10 cellular contexts compared by ENCODE assay signal in the genomic region with DNA sequence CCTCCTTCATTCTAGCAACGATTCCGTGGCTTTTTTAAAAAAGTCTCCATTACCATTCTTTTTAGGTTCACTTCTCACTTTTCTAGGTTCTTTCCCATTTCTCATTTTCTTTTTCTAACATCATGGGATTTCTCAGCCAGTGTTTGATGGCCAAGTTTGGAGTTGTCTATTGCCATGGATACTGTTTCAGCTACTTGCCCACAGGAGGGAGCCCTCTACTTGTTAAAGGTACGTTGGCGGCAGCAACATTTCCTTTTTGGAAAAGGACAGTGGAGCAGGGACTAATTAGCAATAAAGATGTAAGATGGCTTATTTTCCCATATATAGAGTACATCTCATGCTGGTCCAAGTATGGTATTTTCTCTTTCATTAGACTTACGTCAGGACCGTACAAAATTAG.
DNase-seq lines count a peak whose midpoint lies in the region; ATAC-seq and TF ChIP-seq lines count a peak whose summit lies in the region.
"Had no signal": no experiment of that assay in that cellular context is flagged by ENCODE, and none has a peak within 500 bp of the region (broad histone marks: within the 10 kb centered on the region; RNA-seq: fewer than 3 reads in every experiment).

No MANE protein-coding gene starts in this region.

- POLR2A ChIA-PET in A673 (lab: Charles Lee; ENCODE audit: low non-redundant PET): no interaction called here

- ATAC-seq in upper lobe of left lung (ENCODE audit: low FRiP score in 2 of 2): no peak
- ATAC-seq in natural killer cell treated with Interleukin-12 subunit alpha and Interleukin-12 subunit beta and Interleukin-15 and Interleukin-18, amount 100 ng/mL, for 72 hours: no peak

- TF ChIP-seq EP300 in upper lobe of left lung (IDR thresholded peaks at IDR 0.05): no peak

- no peak overlapping the region for H3K27ac Mint-ChIP-seq in natural killer cell treated with Interleukin-12 subunit alpha and Interleukin-12 subunit beta and Interleukin-15 and Interleukin-18, amount 100 ng/mL, for 72 hours
- H3K27ac Mint-ChIP-seq: IgD-negative memory B cell had no signal

- H3K4me3 ChIP-seq in A673 (ENCODE audit: low read depth, low read length, poor library complexity, severe bottlenecking) (no peak overlapping the region), iPS DF 6.9 (ENCODE audit: low read length) (no peak overlapping the region), uterus (no peak overlapping the region), upper lobe of left lung (no peak overlapping the region)

- TF ChIP-seq POLR2A in uterus (IDR thresholded peaks at IDR 0.05) (no peak), upper lobe of left lung (IDR thresholded peaks at IDR 0.05) (no peak)

- H3K27me3 ChIP-seq in A673 (replicated peaks; ENCODE audit: insufficient read depth, low read depth, low read length, poor library complexity): no peaks in the 10 kb centered on the region
- no peaks in the 10 kb centered on the region for H3K27me3 ChIP-seq in iPS DF 6.9 (ENCODE audit: control insufficient read depth, insufficient read depth, low read length)
- H3K27me3 ChIP-seq in uterus: no peaks in the 10 kb centered on the region
- no peaks in the 10 kb centered on the region for H3K27me3 ChIP-seq in upper lobe of left lung

- H3K4me3 Mint-ChIP-seq in natural killer cell treated with Interleukin-12 subunit alpha and Interleukin-12 subunit beta and Interleukin-15 and Interleukin-18, amount 100 ng/mL, for 72 hours: no peak overlapping the region
- H3K4me3 Mint-ChIP-seq: IgD-negative memory B cell had no signal

- WGBS in iPS DF 6.9 (ENCODE audit: insufficient coverage, insufficient read length): no CpG with 5 or more reads among the region's 6 CpGs
- 29 to 38% methylated on average over 6 of the region's 6 CpGs for WGBS in upper lobe of left lung, 2 donors

- H3K9me3 ChIP-seq in A673 (ENCODE audit: low read depth, low read length, poor library complexity, severe bottlenecking) (no peaks in the 10 kb centered on the region), iPS DF 6.9 (ENCODE audit: control insufficient read depth, insufficient read depth, low read length) (0 out of 2 replicates have a peak, but pooled peaks cover 2% of the 10 kb centered on the region), uterus (peaks cover 0 to 3% of the 10 kb centered on the region in 2 donors), upper lobe of left lung (peaks cover 0 to 4% (median 0%) of the 10 kb centered on the region in 4 donors)

- H3K36me3 Mint-ChIP-seq in natural killer cell treated with Interleukin-12 subunit alpha and Interleukin-12 subunit beta and Interleukin-15 and Interleukin-18, amount 100 ng/mL, for 72 hours: peaks cover 5% of the 10 kb centered on the region
- H3K36me3 Mint-ChIP-seq: IgD-negative memory B cell had no signal

- H3K9me3 Mint-ChIP-seq in natural killer cell treated with Interleukin-12 subunit alpha and Interleukin-12 subunit beta and Interleukin-15 and Interleukin-18, amount 100 ng/mL, for 72 hours: peaks cover 12% of the 10 kb centered on the region

- BruUV-seq in A673 (replicated peaks; lab: Mats Ljungman, UMichigan): no TSS peak

- no peaks in the 10 kb centered on the region for H3K27me3 Mint-ChIP-seq in natural killer cell treated with Interleukin-12 subunit alpha and Interleukin-12 subunit beta and Interleukin-15 and Interleukin-18, amount 100 ng/mL, for 72 hours
- H3K27me3 Mint-ChIP-seq: IgD-negative memory B cell had no signal

- H3K4me1 Mint-ChIP-seq in natural killer cell treated with Interleukin-12 subunit alpha and Interleukin-12 subunit beta and Interleukin-15 and Interleukin-18, amount 100 ng/mL, for 72 hours (ENCODE audit: low read depth in 2 of 2): no peaks in the 10 kb centered on the region
- H3K4me1 Mint-ChIP-seq: IgD-negative memory B cell had no signal

- H3K4me1 ChIP-seq in A673 (ENCODE audit: insufficient read depth, low read length, poor library complexity, severe bottlenecking) (no peaks in the 10 kb centered on the region), iPS DF 6.9 (ENCODE audit: control insufficient read depth, insufficient read depth, low read length) (no peaks in the 10 kb centered on the region), uterus (no peaks in the 10 kb centered on the region), upper lobe of left lung (no peaks in the 10 kb centered on the region)

- DNase-seq in A673 (ENCODE audit: low spot score) (peak; percentile 77), HK-2 (ENCODE audit: unreplicated experiment) (peak; percentile 10), RPMI8226 (peak; percentile 22), iPS DF 6.9 (ENCODE audit: low read depth, low spot score) (peak; percentile 43), uterus (no peak), upper lobe of left lung (no peak), GDM1 (lab: John Stamatoyannopoulos, UW) (no peak)
- DNase-seq in natural killer cell treated with Interleukin-12 subunit alpha and Interleukin-12 subunit beta and Interleukin-15 and Interleukin-18, amount 100 ng/mL, for 72 hours (ENCODE audit: low spot score): no peak
- DNase-seq: stimulated activated CD4-positive, alpha-beta T cell treated with anti-CD3 and anti-CD28 coated beads, Interleukin-2, amount 100 ng/mL, for 24 hours had no signal

- intact Hi-C loops in A673 (cut with micrococcal nuclease; ENCODE audit: unreplicated experiment) (loop anchor here (2.0 to 10.0 kb wide), 4 partner anchors 126 to 1970 kb away; no protein-coding TSS in a partner anchor), uterus (cut with DNase I; ENCODE audit: low total_unique reads) (no loop called here)

- no peak overlapping the region for H3K27ac ChIP-seq in A673 (ENCODE audit: low read depth, low read length, poor library complexity, severe bottlenecking)
- no peak overlapping the region for H3K27ac ChIP-seq in iPS DF 6.9 (ENCODE audit: low read length)
- H3K27ac ChIP-seq in uterus: no peak overlapping the region
- no peak overlapping the region for H3K27ac ChIP-seq in upper lobe of left lung

- no peaks in the 10 kb centered on the region for H3K36me3 ChIP-seq in A673 (ENCODE audit: insufficient read depth, low read length, poor library complexity, severe bottlenecking)
- H3K36me3 ChIP-seq in iPS DF 6.9 (ENCODE audit: control insufficient read depth, insufficient read depth, low read length): no peaks in the 10 kb centered on the region
- no peaks in the 10 kb centered on the region for H3K36me3 ChIP-seq in uterus
- no peaks in the 10 kb centered on the region for H3K36me3 ChIP-seq in upper lobe of left lung

- TF ChIP-seq CTCF in A673 (conservative IDR thresholded peaks at IDR 0.05; ENCODE audit: low read depth, low read length) (peak; percentile 79), uterus (IDR thresholded peaks at IDR 0.05) (no peak), upper lobe of left lung (IDR thresholded peaks at IDR 0.05) (peak in 3 of 6 experiments; percentile 17 to 40 (median 24))

- CTCF ChIA-PET in A673 (lab: Charles Lee): interaction anchor here (0.6 kb wide), 1 partner anchor 1128 kb away, joined by 4 read pairs; no protein-coding TSS in a partner anchor

Comparison
In these comparisons a context has a peak if more than half of its experiments do, and no peak if none do; other contexts are left out.
1. DNase-seq: peak in A673 (single experiment), HK-2 (single experiment), RPMI8226 (single experiment) and iPS DF 6.9 (single experiment); none in uterus (0 of 2), upper lobe of left lung (0 of 2), natural killer cell treated with Interleukin-12 subunit alpha and Interleukin-12 subunit beta and Interleukin-15 and Interleukin-18, amount 100 ng/mL, for 72 hours (single experiment) and GDM1 (single experiment).